Comparison of ENCODE assay signal across 8 cellular contexts in the genomic region with DNA sequence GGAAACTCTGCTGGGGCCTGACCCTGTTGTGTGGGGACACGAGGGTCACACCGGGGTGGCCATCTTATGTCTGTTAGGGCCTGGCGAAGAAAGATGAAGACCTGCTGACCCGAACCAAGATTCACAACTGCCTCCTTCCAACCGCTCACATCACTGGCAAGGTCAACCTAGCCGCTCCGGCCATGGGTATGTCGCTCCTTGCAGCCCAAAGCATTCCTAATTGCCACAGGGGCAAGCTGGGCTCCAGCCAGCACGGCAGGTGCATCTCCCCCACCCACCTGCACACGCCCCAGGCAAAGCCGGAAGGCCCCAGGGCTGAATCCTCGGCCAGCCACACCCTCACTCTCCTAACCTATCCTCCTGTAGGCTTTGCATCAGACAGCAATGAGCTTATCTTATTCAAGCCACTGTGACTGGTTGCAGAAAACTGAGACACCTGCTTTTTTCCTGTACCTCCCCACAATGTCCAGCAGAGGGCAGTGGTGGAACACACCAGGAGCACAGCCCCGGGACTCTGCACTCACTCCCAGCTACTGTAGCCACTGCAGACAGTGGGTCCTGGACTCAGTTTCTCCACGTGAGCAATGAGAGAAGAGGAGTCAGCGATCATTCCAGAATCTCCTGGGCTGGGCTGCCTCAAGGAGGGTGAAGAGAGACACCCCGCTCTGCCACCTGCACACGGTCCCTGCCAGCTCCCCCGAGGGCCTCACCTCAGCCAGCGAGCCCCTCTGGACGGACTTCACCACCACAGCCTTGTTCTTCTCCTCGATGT.
DNase-seq lines count a peak whose midpoint lies in the region; ATAC-seq and TF ChIP-seq lines count a peak whose summit lies in the region.

No MANE protein-coding gene starts in this region.

- H3K4me3 ChIP-seq in AG09309 (ENCODE audit: control insufficient read depth, low read depth, low read length) (no peak overlapping the region), H7 (ENCODE audit: insufficient read depth, low read depth, low read length) (no peak overlapping the region), colonic mucosa (no peak overlapping the region), right lobe of liver (no peak overlapping the region)

- ATAC-seq in right lobe of liver (peak; percentile 85 to 91 (median 86)), GM18870 (IDR thresholded peaks at IDR 0.05; ENCODE audit: unreplicated experiment) (no peak)

- H3K9ac ChIP-seq in colonic mucosa (ENCODE audit: low read depth in 2 of 2, low read length in 2 of 2) = no peak overlapping the region

- no peaks in the 10 kb centered on the region for H3K9me3 ChIP-seq in colonic mucosa
- H3K9me3 ChIP-seq in right lobe of liver = no peaks in the 10 kb centered on the region

- DNase-seq in AG09309 (ENCODE audit: low read depth) = peak; percentile 39
- peak; percentile 96 for DNase-seq in H7
- peak; percentile 60 to 91 for DNase-seq in NCI-H526 (lab: John Stamatoyannopoulos, UW)
- DNase-seq in activated CD4-positive, alpha-beta T cell treated with anti-CD3 and anti-CD28 coated beads, Interleukin-2, amount 50 U/mL, for 1 hour = peak; percentile 56
- peak; percentile 73 for DNase-seq in colonic mucosa
- DNase-seq in right lobe of liver = peak in 2 of 3 donors; percentile 61 to 77
- DNase-seq in stimulated activated CD8-positive, alpha-beta memory T cell treated with anti-CD3 and anti-CD28 coated beads, Interleukin-12 subunit alpha, Interleukin-12 subunit beta, amount 100 ng/mL, for 24 hours (ENCODE audit: extremely low read depth) = peak; percentile 16

- peak; percentile 97 for TF ChIP-seq CTCF in AG09309 (IDR thresholded peaks at IDR 0.05; ENCODE audit: control insufficient read depth, insufficient read depth, low read depth, low read length, missing control alignments)
- peak; percentile 88 for TF ChIP-seq CTCF in colonic mucosa (IDR thresholded peaks at IDR 0.05)
- TF ChIP-seq CTCF in right lobe of liver (IDR thresholded peaks at IDR 0.05) = peak; percentile 91 to 95 (median 92)

- intact Hi-C loops in colonic mucosa (cut with DNase I) (loop anchor here (1.0 kb wide), 1 partner anchor 248 kb away; no protein-coding TSS in a partner anchor), right lobe of liver (cut with DNase I) (loop anchor here (2.0 to 5.0 kb wide), 2 partner anchors 247 to 250 kb away; no protein-coding TSS in a partner anchor)

- TF ChIP-seq POLR2A in right lobe of liver (IDR thresholded peaks at IDR 0.05) = no peak

- WGBS in right lobe of liver (ENCODE audit: insufficient coverage, low coverage, low lambda C conversion rate, missing lambda C conversion rate) = 0% methylated on average over 3 of the region's 21 CpGs

- no peaks in the 10 kb centered on the region for H3K4me1 ChIP-seq in colonic mucosa
- peaks cover 0 to 12% (median 0%) of the 10 kb centered on the region in 4 donors for H3K4me1 ChIP-seq in right lobe of liver

- H3K27me3 ChIP-seq in H7 (ENCODE audit: control insufficient read depth, insufficient read depth, low read length) (no peaks in the 10 kb centered on the region), colonic mucosa (no peaks in the 10 kb centered on the region), right lobe of liver (no peaks in the 10 kb centered on the region)

- no peak overlapping the region for H3K27ac ChIP-seq in colonic mucosa
- H3K27ac ChIP-seq in right lobe of liver = no peak overlapping the region

- H3K36me3 ChIP-seq in H7 (replicated peaks; ENCODE audit: control insufficient read depth, insufficient read depth, low read length) = no peaks in the 10 kb centered on the region
- no peaks in the 10 kb centered on the region for H3K36me3 ChIP-seq in colonic mucosa
- H3K36me3 ChIP-seq in right lobe of liver = no peaks in the 10 kb centered on the region

Comparison
In these comparisons a context has a peak if more than half of its experiments do, and no peak if none do; other contexts are left out.
1. DNase-seq: peak in every context shown above with its lines; median percentile 96 in H7; 76 in NCI-H526; 73 in colonic mucosa; 69 in right lobe of liver; 56 in activated CD4-positive, alpha-beta T cell treated with anti-CD3 and anti-CD28 coated beads, Interleukin-2, amount 50 U/mL, for 1 hour; 39 in AG09309; 16 in stimulated activated CD8-positive, alpha-beta memory T cell treated with anti-CD3 and anti-CD28 coated beads, Interleukin-12 subunit alpha, Interleukin-12 subunit beta, amount 100 ng/mL, for 24 hours.